In the genomic region with DNA sequence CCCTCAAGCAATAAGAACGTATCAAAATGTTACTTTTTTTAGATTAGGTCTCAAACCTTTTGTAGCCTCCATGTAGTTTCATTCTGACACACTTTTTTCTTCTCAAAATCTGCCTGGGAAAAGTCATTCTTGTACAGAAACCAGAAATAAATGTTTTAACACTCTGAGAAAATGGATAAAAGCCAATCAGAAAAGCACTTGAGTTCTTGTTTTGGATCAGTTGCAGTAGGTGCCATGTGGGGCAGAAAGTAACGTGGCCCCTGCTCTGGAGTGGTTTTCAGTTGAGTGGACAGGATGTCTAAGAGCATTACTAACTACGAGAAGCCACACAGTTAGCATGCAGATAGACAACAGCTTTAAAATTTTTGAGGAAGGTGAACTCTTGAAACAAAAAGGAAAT, we compare ENCODE assay signal across 8 cellular contexts.
DNase-seq lines count a peak whose midpoint lies in the region; ATAC-seq and TF ChIP-seq lines count a peak whose summit lies in the region.

No MANE protein-coding gene starts in this region.

- H2AFZ ChIP-seq in MM.1S (ENCODE audit: low read length) = no peak overlapping the region

- no peak overlapping the region for H3K9ac ChIP-seq in MM.1S (ENCODE audit: low read length)

- H3K27ac ChIP-seq in substantia nigra (ENCODE audit: low read depth, low read length, poor library complexity, severe bottlenecking) = no peak overlapping the region
- H3K27ac ChIP-seq in MM.1S (ENCODE audit: low read length) = no peak overlapping the region

- peaks cover 41% of the 10 kb centered on the region for H3K4me1 Mint-ChIP-seq in T-helper 1 cell treated with Interleukin-12 subunit alpha and Interleukin-12 subunit beta and Interleukin-4 antibody, amounts not matched to agents 30 μg/mL and 1 μg/mL, for 36 hours (ENCODE audit: low read depth)

- H3K27me3 Mint-ChIP-seq in T-helper 1 cell treated with Interleukin-12 subunit alpha and Interleukin-12 subunit beta and Interleukin-4 antibody, amounts not matched to agents 30 μg/mL and 1 μg/mL, for 36 hours (ENCODE audit: low read depth) = no peaks in the 10 kb centered on the region

- ATAC-seq in activated CD4-positive, CD25-positive, alpha-beta regulatory T cell treated with anti-CD3 and anti-CD28 coated beads, Interleukin-2, amount 50 U/mL, for 24 hours = peak; percentile 78 to 85
- ATAC-seq in HG02763 (IDR thresholded peaks at IDR 0.05; ENCODE audit: unreplicated experiment) = peak; percentile 86

- no peaks in the 10 kb centered on the region for H3K36me3 ChIP-seq in MM.1S (replicated peaks; ENCODE audit: insufficient read depth, low read length)

- H3K27ac Mint-ChIP-seq in T-helper 1 cell treated with Interleukin-12 subunit alpha and Interleukin-12 subunit beta and Interleukin-4 antibody, amounts not matched to agents 30 μg/mL and 1 μg/mL, for 36 hours = peak overlapping the region; percentile 60

- peaks cover 23% of the 10 kb centered on the region for H3K36me3 Mint-ChIP-seq in T-helper 1 cell treated with Interleukin-12 subunit alpha and Interleukin-12 subunit beta and Interleukin-4 antibody, amounts not matched to agents 30 μg/mL and 1 μg/mL, for 36 hours (ENCODE audit: low read depth)

- H3K27me3 ChIP-seq in MM.1S (replicated peaks; ENCODE audit: insufficient read depth, low read length) = no peaks in the 10 kb centered on the region

- no peaks in the 10 kb centered on the region for H3K79me2 ChIP-seq in MM.1S (ENCODE audit: low read length)

- no peak overlapping the region for H3K4me3 ChIP-seq in MM.1S (ENCODE audit: low read length)

- no peak for TF ChIP-seq CTCF in MM.1S (IDR thresholded peaks at IDR 0.05; ENCODE audit: low read length)

- H3K4me1 ChIP-seq in MM.1S (ENCODE audit: low read length) = no peaks in the 10 kb centered on the region

- no peak overlapping the region for H3K4me2 ChIP-seq in MM.1S (ENCODE audit: low read depth, low read length)

- H3F3A ChIP-seq in MM.1S (ENCODE audit: insufficient read depth, low read length) = no peaks in the 10 kb centered on the region

- H3K9me2 ChIP-seq in MM.1S (replicated peaks; ENCODE audit: insufficient read depth, low read length) = no peaks in the 10 kb centered on the region

- H4K20me1 ChIP-seq in MM.1S (ENCODE audit: insufficient read depth, low read length) = no peaks in the 10 kb centered on the region

- peak overlapping the region; percentile 24 for H3K4me3 Mint-ChIP-seq in T-helper 1 cell treated with Interleukin-12 subunit alpha and Interleukin-12 subunit beta and Interleukin-4 antibody, amounts not matched to agents 30 μg/mL and 1 μg/mL, for 36 hours

- H3K9me3 ChIP-seq in MM.1S (replicated peaks; ENCODE audit: insufficient read depth, low read length) = no peaks in the 10 kb centered on the region

- DNase-seq in activated CD4-positive, CD25-positive, alpha-beta regulatory T cell (lab: John Stamatoyannopoulos, UW) = no peak
- DNase-seq in stimulated activated CD4-positive, alpha-beta T cell treated with anti-CD3 and anti-CD28 coated beads, Interleukin-1b, Interleukin-23, amount 100 ng/mL, for 48 hours = peak; percentile 84
- DNase-seq in substantia nigra (lab: John Stamatoyannopoulos, UW) (no peak), NCI-H2081 (lab: John Stamatoyannopoulos, UW) (no peak), MM.1S (no peak)

- H3K9me3 Mint-ChIP-seq in T-helper 1 cell treated with Interleukin-12 subunit alpha and Interleukin-12 subunit beta and Interleukin-4 antibody, amounts not matched to agents 30 μg/mL and 1 μg/mL, for 36 hours = no peaks in the 10 kb centered on the region
